ENCODE assay signal across 10 cellular contexts in the genomic region with DNA sequence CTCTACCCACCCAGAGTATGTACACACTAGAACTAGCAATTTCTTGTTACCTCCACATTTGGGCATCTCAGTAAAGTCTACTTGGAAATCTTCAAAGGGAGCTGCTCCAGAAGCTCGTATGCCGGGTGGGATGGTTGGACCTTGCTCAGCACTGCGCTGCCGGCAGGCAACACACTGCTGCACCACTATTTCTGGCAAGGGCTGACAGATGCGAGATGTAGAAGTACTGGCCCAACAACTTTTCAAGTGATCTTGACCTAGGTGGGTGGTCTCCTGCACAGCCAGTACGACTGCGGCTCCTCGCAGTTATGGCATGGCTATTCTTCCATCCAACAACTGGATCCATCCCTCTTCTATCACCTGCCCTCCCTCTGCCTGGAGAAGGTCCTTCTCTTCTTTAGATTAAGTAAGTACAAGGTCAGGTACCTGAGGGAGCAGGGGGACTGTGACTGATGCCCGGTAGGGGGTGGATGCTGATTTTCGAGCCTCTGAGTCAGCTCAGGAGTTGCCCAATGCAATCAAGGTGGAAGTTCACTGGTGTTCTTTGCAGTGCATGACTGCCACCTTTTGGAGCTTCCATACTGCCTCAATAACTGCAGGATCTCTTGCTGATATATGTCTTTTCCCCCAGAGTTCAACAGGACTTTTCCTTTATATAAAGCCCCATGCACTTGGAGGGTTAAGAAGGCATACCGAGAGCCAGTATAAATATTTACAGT.
DNase-seq lines count a peak whose midpoint lies in the region; ATAC-seq and TF ChIP-seq lines count a peak whose summit lies in the region.
"Had no signal": no experiment of that assay in that cellular context is flagged by ENCODE, and none has a peak within 500 bp of the region (broad histone marks: within the 10 kb centered on the region; RNA-seq: fewer than 3 reads in every experiment).

No MANE protein-coding gene starts in this region.

- DNase-seq in NCI-H82 (lab: John Stamatoyannopoulos, UW) (peak; percentile 41), NCI-H82 treated with DMSO at 0.1 percent for 48 hours (lab: John Stamatoyannopoulos, UW; ENCODE audit: unreplicated experiment) (no peak), sciatic nerve (ENCODE audit: low spot score) (no peak)
- no peak for DNase-seq in activated naive CD4-positive, alpha-beta T cell (lab: John Stamatoyannopoulos, UW)
- DNase-seq: activated CD4-positive, alpha-beta T cell treated with anti-CD3 and anti-CD28 coated beads for 1 hour; CD4-positive, alpha-beta memory T cell had no signal

- H3K4me2 ChIP-seq in OCI-LY3 (ENCODE audit: low read length): no peak overlapping the region

- H3K9ac ChIP-seq in OCI-LY3 (ENCODE audit: low read length): no peak overlapping the region

- no peak overlapping the region for H3K4me3 ChIP-seq in OCI-LY3 (ENCODE audit: low read length)

- no peaks in the 10 kb centered on the region for H3K79me2 ChIP-seq in OCI-LY3 (ENCODE audit: low read length)

- H3K36me3 ChIP-seq in OCI-LY3 (replicated peaks; ENCODE audit: low read depth, low read length): no peaks in the 10 kb centered on the region

- H2AFZ ChIP-seq in OCI-LY3 (ENCODE audit: low read depth, low read length): no peak overlapping the region

- peak; percentile 15; the same call in 1 of the 2 replicates for TF ChIP-seq CTCF in OCI-LY3 (IDR thresholded peaks at IDR 0.05; ENCODE audit: low read depth, low read length)

- H4K20me1 ChIP-seq in OCI-LY3 (ENCODE audit: insufficient read depth, low read length): no peaks in the 10 kb centered on the region

- H3K9me3 ChIP-seq in OCI-LY3 (ENCODE audit: insufficient read depth, low read length): peaks cover 5% of the 10 kb centered on the region; the same call in 1 of the 2 replicates

- intact Hi-C loops in sciatic nerve (cut with DNase I): no loop called here

- no peak overlapping the region for H3K27ac ChIP-seq in OCI-LY3 (ENCODE audit: low read length)

- H3K27me3 ChIP-seq in OCI-LY3 (ENCODE audit: low read depth, low read length): no peaks in the 10 kb centered on the region

- no peaks in the 10 kb centered on the region for H3K4me1 ChIP-seq in OCI-LY3 (ENCODE audit: low read length)

- ATAC-seq in esophagus mucosa (peak; percentile 97), sciatic nerve (peak; percentile 58), HG02642 (IDR thresholded peaks at IDR 0.05; ENCODE audit: poor library complexity, unreplicated experiment) (no peak), HG02798 (IDR thresholded peaks at IDR 0.05; ENCODE audit: poor library complexity, unreplicated experiment) (no peak)

Comparison
In these comparisons a context has a peak if more than half of its experiments do, and no peak if none do; other contexts are left out.
1. ATAC-seq: peak in esophagus mucosa (single experiment) and sciatic nerve (single experiment); none in HG02642 (single experiment) and HG02798 (single experiment).